In the genomic region with DNA sequence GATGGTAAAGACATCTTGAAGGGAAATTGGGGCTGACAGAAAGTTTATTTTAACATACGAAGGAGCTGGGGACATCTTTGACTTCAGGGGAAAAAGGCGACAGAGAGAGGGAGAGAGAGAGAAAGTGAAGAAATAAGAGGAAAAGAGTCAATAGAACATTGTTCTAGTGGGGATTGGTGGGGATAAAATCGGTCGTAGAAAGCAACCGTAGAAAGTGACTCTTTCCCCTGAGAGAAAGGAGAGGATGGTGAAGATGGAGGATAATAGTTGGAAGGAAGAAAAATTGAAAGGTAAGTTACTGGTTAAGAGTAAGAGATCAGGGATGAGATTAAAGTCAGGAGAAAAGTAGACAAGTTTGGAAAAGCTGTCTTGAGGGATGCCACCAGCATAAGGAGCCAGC, we compare ENCODE assay signal across 24 cellular contexts.
"Had no signal": no experiment of that assay in that cellular context is flagged by ENCODE, and none has a peak within 500 bp of the region (broad histone marks: within the 10 kb centered on the region; RNA-seq: fewer than 3 reads in every experiment).

No MANE protein-coding gene starts in this region.

- H3K4me3 ChIP-seq: stomach, suprapubic skin, testis, thoracic aorta, thyroid gland, tibial artery, tibial nerve, transverse colon, upper lobe of left lung, upper lobe of right lung, uterus, vagina had no signal

- H3K4me1 ChIP-seq: stomach, suprapubic skin, testis, thyroid gland, tibial artery, tibial nerve, transverse colon, upper lobe of left lung, upper lobe of right lung, uterus, vagina had no signal

- DNase-seq: stimulated activated CD4-positive, alpha-beta T cell treated with anti-CD3 and anti-CD28 coated beads, Interleukin-2, amount 100 ng/mL, for 48 hours; stimulated activated CD4-positive, alpha-beta T cell treated with anti-CD3 and anti-CD28 coated beads, Interleukin-4, amount 100 ng/mL, for 1 hour; stimulated activated CD4-positive, alpha-beta T cell treated with anti-CD3 and anti-CD28 coated beads, Interleukin-4, amount 100 ng/mL, for 24 hours; stimulated activated CD4-positive, alpha-beta T cell treated with anti-CD3 and anti-CD28 coated beads, Interleukin-4, amount 100 ng/mL, for 4 hours; stimulated activated CD8-positive, alpha-beta memory T cell treated with anti-CD3 and anti-CD28 coated beads, Interleukin-4, amount 100 ng/mL, for 48 hours; stimulated activated naive B cell treated with anti-CD40 and anti-IgM and Interleukin-4, amounts not matched to agents 10 μg/mL and 1 μg/mL and 100 μg/mL, for 72 hours; stimulated activated naive CD4-positive, alpha-beta T cell; stimulated activated naive CD4-positive, alpha-beta T cell treated with Interleukin-2 at 50 U/mL for 16 hours; stimulated activated naive CD8-positive, alpha-beta T cell treated with anti-CD3 and anti-CD28 coated beads, Interleukin-15, amount 100 ng/mL, for 72 hours; stimulated activated naive CD8-positive, alpha-beta T cell treated with anti-CD3 and anti-CD28 coated beads, Interleukin-15, Interleukin-2, amounts not matched to agents 100 U/mL and 50 U/mL, for 24 hours; stomach; substantia nigra; testis; thyroid gland; tibial artery; transverse colon; trophoblast cell; upper lobe of left lung; upper lobe of right lung; uterus had no signal

- H3K27ac ChIP-seq: stomach, suprapubic skin, testis, thoracic aorta, thyroid gland, tibial artery, tibial nerve, transverse colon, upper lobe of left lung, upper lobe of right lung, uterus, vagina had no signal

- H3K9me3 ChIP-seq: stomach, suprapubic skin, testis, thoracic aorta, thyroid gland, tibial artery, tibial nerve, transverse colon, upper lobe of left lung, upper lobe of right lung, uterus, vagina had no signal

- H3K36me3 ChIP-seq: stomach, suprapubic skin, thoracic aorta, thyroid gland, tibial artery, tibial nerve, transverse colon, upper lobe of left lung, upper lobe of right lung, uterus, vagina had no signal
